Comparison of ENCODE assay signal across 9 cellular contexts in genomic region chr1:101388904-101389546, GRCh38.
DNase-seq lines count a peak whose midpoint lies in the region; ATAC-seq and TF ChIP-seq lines count a peak whose summit lies in the region.
"Had no signal": no experiment of that assay in that cellular context is flagged by ENCODE, and none has a peak within 500 bp of the region (broad histone marks: within the 10 kb centered on the region; RNA-seq: fewer than 3 reads in every experiment).

No MANE protein-coding gene starts in this region.

- H3K27me3 ChIP-seq in ascending aorta (no peaks in the 10 kb centered on the region), adrenal gland (no peaks in the 10 kb centered on the region)

- H3K9me3 ChIP-seq in ascending aorta: no peaks in the 10 kb centered on the region
- H3K9me3 ChIP-seq in adrenal gland (replicated peaks in 1 of 3): no peaks in the 10 kb centered on the region

- TF ChIP-seq CTCF in GM13976 (IDR thresholded peaks at IDR 0.05; ENCODE audit: borderline replicate concordance, control extremely low read depth, extremely low read depth, insufficient read depth, missing control alignments) (no peak), ascending aorta (IDR thresholded peaks at IDR 0.05) (no peak), adrenal gland (IDR thresholded peaks at IDR 0.05) (no peak)

- H3K4me1 ChIP-seq in ascending aorta (no peaks in the 10 kb centered on the region), adrenal gland (replicated peaks in 1 of 2) (no peaks in the 10 kb centered on the region)

- TF ChIP-seq POLR2A in adrenal gland (IDR thresholded peaks at IDR 0.05): no peak

- peak; percentile 91 for ATAC-seq in GM21515 (IDR thresholded peaks at IDR 0.05; ENCODE audit: unreplicated experiment)
- peak; percentile 89 for ATAC-seq in HG03558 (IDR thresholded peaks at IDR 0.05; ENCODE audit: extremely low read depth, unreplicated experiment)
- peak; percentile 41 for ATAC-seq in esophagus mucosa

- in situ Hi-C loops in GM13976 (cut with MboI; ENCODE audit: low sequenced_read_pairs, unreplicated experiment): no loop called here

- H3K4me3 ChIP-seq in ascending aorta (no peak overlapping the region), adrenal gland (no peak overlapping the region)

- H3K27ac ChIP-seq in ascending aorta (no peak overlapping the region), adrenal gland (no peak overlapping the region)

- H3K36me3 ChIP-seq in ascending aorta (no peaks in the 10 kb centered on the region), adrenal gland (replicated peaks in 1 of 2) (no peaks in the 10 kb centered on the region)

- intact Hi-C loops in ascending aorta (cut with DNase I) (no loop called here), adrenal gland (cut with DNase I) (no loop called here)

- DNase-seq in GM13976 (ENCODE audit: low spot score): peak; percentile 22
- no peak for DNase-seq in NCI-H1436 (lab: John Stamatoyannopoulos, UW)
- no peak for DNase-seq in ascending aorta (ENCODE audit: low spot score in 2 of 2)
- DNase-seq in adrenal gland: no peak
- no peak for DNase-seq in NOMO-1 treated with dmso at 0.1 percent for 144 hours (lab: John Stamatoyannopoulos, UW; ENCODE audit: unreplicated experiment)
- DNase-seq: HCEC 1CT had no signal

Comparison
In these comparisons a context has a peak if more than half of its experiments do, and no peak if none do; other contexts are left out.
1. ATAC-seq: peak in every context shown above with its lines; median percentile 91 in GM21515; 89 in HG03558; 41 in esophagus mucosa.